In the genomic region with DNA sequence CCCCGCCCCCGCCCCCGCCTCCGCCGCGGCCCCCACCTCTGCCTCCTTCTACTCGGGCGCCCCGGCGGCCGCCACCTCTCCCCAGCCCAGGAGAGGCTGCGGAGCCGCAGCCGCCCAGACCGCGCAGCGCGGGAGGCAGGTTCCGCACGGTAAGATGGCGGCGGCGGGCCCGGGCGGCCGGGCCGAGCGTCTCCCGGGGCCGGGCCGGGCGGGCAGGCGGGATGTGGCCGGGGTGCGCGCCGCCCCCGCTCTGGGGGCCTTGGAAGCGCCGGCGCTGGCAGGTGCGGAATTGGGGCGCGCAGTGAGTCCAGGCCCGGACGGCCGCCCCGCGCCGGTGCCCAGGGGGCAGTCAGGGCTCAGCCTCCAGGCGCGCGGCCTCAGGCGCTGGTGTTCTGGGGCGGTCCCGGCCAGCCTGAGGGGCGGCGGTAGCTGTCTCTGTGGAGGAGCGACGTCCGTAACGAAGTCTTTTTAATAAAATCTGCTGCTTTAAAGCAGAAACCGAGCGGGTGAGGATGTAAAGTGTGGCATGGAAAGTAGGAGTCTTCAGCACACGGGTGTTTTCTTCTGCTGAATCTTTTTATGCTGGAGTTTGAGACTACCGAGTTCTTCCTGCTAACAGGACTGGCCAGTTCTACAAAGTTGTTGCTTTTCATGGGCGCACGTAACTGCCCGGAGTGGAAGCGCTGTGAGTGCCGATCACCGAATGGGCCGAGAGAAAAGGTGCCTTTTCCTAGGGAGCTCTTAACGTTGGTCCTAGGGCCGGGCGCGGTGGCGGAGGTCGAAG, we compare ENCODE assay signal across 8 cellular contexts. TPM values are rescaled to one million over a fixed set of nuclear protein-coding genes. Genes with fewer than 3 reads are reported as not detected.
DNase-seq lines count a peak whose midpoint lies in the region; ATAC-seq, FAIRE-seq and TF ChIP-seq lines count a peak whose summit lies in the region.

Gene GID8 (plus strand): TSS at position 43 of the 784 bp plus-strand sequence. CDS start 3,356 bp downstream, outside the sequence.

- H3K27ac ChIP-seq in CD4-positive, CD25-positive, alpha-beta regulatory T cell (ENCODE audit: insufficient read depth, low read length, poor library complexity, severe bottlenecking): peak within 1 kb of the TSS; percentile 81
- peak within 1 kb of the TSS; percentile 77 to 88 for H3K27ac ChIP-seq in kidney (ENCODE audit: low read depth in 2 of 2, low read length in 2 of 2)

- H3K36me3 Mint-ChIP-seq in CD4-positive, CD25-positive, alpha-beta regulatory T cell: peaks cover 6% of the 10 kb centered on the region
- peaks cover 20% of the 10 kb centered on the region for H3K36me3 Mint-ChIP-seq in T-cell
- peaks cover 18% of the 10 kb centered on the region for H3K36me3 Mint-ChIP-seq in central memory CD8-positive, alpha-beta T cell (ENCODE audit: insufficient read depth)

- peak within 1 kb of the TSS; percentile 92 to 98 (median 97) for H3K27ac Mint-ChIP-seq in CD4-positive, CD25-positive, alpha-beta regulatory T cell
- H3K27ac Mint-ChIP-seq in T-cell: peak within 1 kb of the TSS; percentile 91 to 93
- H3K27ac Mint-ChIP-seq in central memory CD8-positive, alpha-beta T cell (ENCODE audit: low read depth): peak within 1 kb of the TSS; percentile 94

- peak within 1 kb of the TSS; percentile 93 for H3K4me3 ChIP-seq in CD4-positive, CD25-positive, alpha-beta regulatory T cell (ENCODE audit: low read depth, low read length)
- H3K4me3 ChIP-seq in kidney (ENCODE audit: low read length in 2 of 2): peak within 1 kb of the TSS; percentile 88 to 95

- POLR2A ChIA-PET in T-cell (lab: Charles Lee): interaction anchor here in 1 of 2 donors (0.8 kb wide), 1 partner anchor 16 kb away, joined by 5 read pairs; no protein-coding TSS in a partner anchor

- H3K36me3 ChIP-seq in CD4-positive, CD25-positive, alpha-beta regulatory T cell (ENCODE audit: control insufficient read depth, insufficient read depth, low read length): peaks cover 20% of the 10 kb centered on the region
- H3K36me3 ChIP-seq in kidney (ENCODE audit: control insufficient read depth in 1 of 2, insufficient read depth in 2 of 2, low read length in 2 of 2): peaks cover 8 to 10% of the 10 kb centered on the region in 2 donors

- peak within 1 kb of the TSS; percentile 78 to 95 for H3K9ac ChIP-seq in kidney (ENCODE audit: low read length in 2 of 2)

- peak within 1 kb of the TSS; percentile 96 to 99 (median 98) for H3K4me3 Mint-ChIP-seq in CD4-positive, CD25-positive, alpha-beta regulatory T cell
- H3K4me3 Mint-ChIP-seq in T-cell: peak within 1 kb of the TSS in 2 of 3 donors; percentile 95 to 96
- peak within 1 kb of the TSS; percentile 97 for H3K4me3 Mint-ChIP-seq in central memory CD8-positive, alpha-beta T cell

- FAIRE-seq in kidney (lab: Jason Lieb, UNC): no peak

- H3K9me3 Mint-ChIP-seq in CD4-positive, CD25-positive, alpha-beta regulatory T cell: no peaks in the 10 kb centered on the region
- no peaks in the 10 kb centered on the region for H3K9me3 Mint-ChIP-seq in T-cell
- no peaks in the 10 kb centered on the region for H3K9me3 Mint-ChIP-seq in central memory CD8-positive, alpha-beta T cell

- no peaks in the 10 kb centered on the region for H3K9me3 ChIP-seq in CD4-positive, CD25-positive, alpha-beta regulatory T cell (ENCODE audit: control insufficient read depth in 2 of 2, low read length in 2 of 2)
- H3K9me3 ChIP-seq in kidney (ENCODE audit: control insufficient read depth in 1 of 2, low read length in 2 of 2): no peaks in the 10 kb centered on the region

- H3K27me3 ChIP-seq in CD4-positive, CD25-positive, alpha-beta regulatory T cell (ENCODE audit: control insufficient read depth, insufficient read depth, low read length): no peaks in the 10 kb centered on the region

- H3K4me1 Mint-ChIP-seq in CD4-positive, CD25-positive, alpha-beta regulatory T cell: peaks cover 5 to 54% (median 27%) of the 10 kb centered on the region in 4 donors
- peaks cover 35 to 42% (median 41%) of the 10 kb centered on the region in 3 donors for H3K4me1 Mint-ChIP-seq in T-cell
- peaks cover 31% of the 10 kb centered on the region for H3K4me1 Mint-ChIP-seq in central memory CD8-positive, alpha-beta T cell

- no peak for TF ChIP-seq CTCF in kidney (IDR thresholded peaks at IDR 0.05; ENCODE audit: borderline replicate concordance, extremely low read depth, insufficient read depth)

- CTCF ChIA-PET in T-cell (lab: Charles Lee): interaction anchor here in 1 of 2 donors (1.0 to 1.5 kb wide), 3 partner anchors 14 to 40 kb away, joined by 3 to 5 read pairs (median 5); no protein-coding TSS in a partner anchor

- peaks cover 45% of the 10 kb centered on the region for H3K4me1 ChIP-seq in CD4-positive, CD25-positive, alpha-beta regulatory T cell (ENCODE audit: control insufficient read depth, insufficient read depth, low read length, poor library complexity, severe bottlenecking)
- peaks cover 0 to 18% of the 10 kb centered on the region in 2 donors for H3K4me1 ChIP-seq in kidney (ENCODE audit: control insufficient read depth in 1 of 2, insufficient read depth in 1 of 2, low read depth in 1 of 2, low read length in 2 of 2)

- peak; percentile 47 to 49 for ATAC-seq in CD4-positive, CD25-positive, alpha-beta regulatory T cell (ENCODE audit: low read depth in 2 of 2)
- ATAC-seq in GM19351 (IDR thresholded peaks at IDR 0.05; ENCODE audit: unreplicated experiment): peak; percentile 46
- ATAC-seq in HG03354 (IDR thresholded peaks at IDR 0.05; ENCODE audit: poor library complexity, severe bottlenecking, unreplicated experiment): peak; percentile 45
- ATAC-seq in T-cell (replicated peaks in 1 of 4): peak; percentile 52 to 65 (median 60)
- ATAC-seq in central memory CD8-positive, alpha-beta T cell (replicated peaks; ENCODE audit: extremely low read depth, poor library complexity, severe bottlenecking): peak; percentile 61

- intact Hi-C loops in kidney (cut with DNase I): no loop called here

- peaks cover 4% of the 10 kb centered on the region for H3K27me3 Mint-ChIP-seq in CD4-positive, CD25-positive, alpha-beta regulatory T cell
- no peaks in the 10 kb centered on the region for H3K27me3 Mint-ChIP-seq in T-cell
- no peaks in the 10 kb centered on the region for H3K27me3 Mint-ChIP-seq in central memory CD8-positive, alpha-beta T cell

- peak in 1 of 3 donors; percentile 61 for DNase-seq in CD4-positive, CD25-positive, alpha-beta regulatory T cell
- DNase-seq in T-cell: peak in 15 of 34 experiments; percentile 24 to 58 (median 43)
- DNase-seq in central memory CD8-positive, alpha-beta T cell (ENCODE audit: low spot score in 2 of 2): peak in 1 of 2 donors; percentile 36
- DNase-seq in kidney: peak; percentile 76
- peak; percentile 62 for DNase-seq in stimulated activated CD4-positive, alpha-beta T cell treated with anti-CD3 and anti-CD28 coated beads, Interleukin-15, amount 100 ng/mL, for 24 hours
- no peak for DNase-seq in activated CD4-positive, CD25-positive, alpha-beta regulatory T cell treated with anti-CD3 and anti-CD28 coated beads, Interleukin-2, amount 50 U/mL, for 72 hours

RNA-seq across cellular contexts. Expression of gene GID8, which starts in this region (rescaled TPM):
- total RNA-seq in CD4-positive, CD25-positive, alpha-beta regulatory T cell: 31.9 TPM
- polyA plus RNA-seq in CD4-positive, CD25-positive, alpha-beta regulatory T cell: 10 to 100 TPM; 15.5 to 19.9 (median 17.0) TPM
- total RNA-seq in T-cell (10 to 100 TPM; 33.1 to 43.4 (median 41.2) TPM), kidney (37.3 TPM)
- polyA plus RNA-seq in kidney (ENCODE audit: insufficient read depth, low read depth, low replicate concordance): 16.4 TPM
